10 cellular contexts compared by ENCODE assay signal in the genomic region with DNA sequence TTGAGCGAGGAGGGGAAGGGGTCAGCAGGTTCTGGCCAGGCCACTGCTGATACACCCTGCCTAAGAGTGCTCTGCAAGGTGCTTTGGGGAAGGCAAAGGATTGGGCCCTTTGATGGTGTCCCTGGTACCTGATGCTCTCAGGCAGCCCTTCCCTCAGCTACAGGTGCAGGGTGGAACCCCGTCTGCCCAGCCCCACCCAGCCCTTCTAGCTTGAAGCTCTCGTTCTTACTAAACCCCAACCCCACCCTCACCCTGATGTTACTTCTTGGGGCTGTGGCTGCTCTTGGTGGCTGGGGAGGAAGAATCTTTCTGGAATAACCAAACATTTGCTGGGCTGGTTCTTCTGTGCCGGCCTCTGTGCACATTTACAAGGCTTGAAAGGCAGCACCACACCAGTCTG. TPM values are rescaled to one million over a fixed set of nuclear protein-coding genes. Genes with fewer than 3 reads are reported as not detected.
DNase-seq lines count a peak whose midpoint lies in the region; ATAC-seq and TF ChIP-seq lines count a peak whose summit lies in the region.
"Had no signal": no experiment of that assay in that cellular context is flagged by ENCODE, and none has a peak within 500 bp of the region (broad histone marks: within the 10 kb centered on the region; RNA-seq: fewer than 3 reads in every experiment).

No MANE protein-coding gene starts in this region.

- 56 to 61% methylated on average over 4 of the region's 4 CpGs for WGBS in aorta, 2 donors

- H3K79me2 ChIP-seq in DOHH2 (ENCODE audit: control insufficient read depth, low read length): peaks cover 92% of the 10 kb centered on the region

- no peaks in the 10 kb centered on the region for H3K9me2 ChIP-seq in DOHH2 (replicated peaks; ENCODE audit: control insufficient read depth, low read length)

- peak overlapping the region; percentile 58 for H3K27ac ChIP-seq in DOHH2 (ENCODE audit: low read depth, low read length)
- peak overlapping the region; percentile 75 for H3K27ac ChIP-seq in SJSA1
- H3K27ac ChIP-seq in aorta (ENCODE audit: low read depth in 1 of 2, low read length in 2 of 2): peak overlapping the region in 1 of 2 donors; percentile 54

- H3K36me3 Mint-ChIP-seq in endothelial cell (ENCODE audit: low read depth, unreplicated experiment) (peaks cover 29% of the 10 kb centered on the region), progenitor cell of endocrine pancreas (ENCODE audit: insufficient read depth) (peaks cover 2% of the 10 kb centered on the region)

- H3K4me1 Mint-ChIP-seq in endothelial cell (ENCODE audit: unreplicated experiment) (peaks cover 78% of the 10 kb centered on the region), progenitor cell of endocrine pancreas (ENCODE audit: low read depth) (peaks cover 41% of the 10 kb centered on the region)

- H3K9me3 ChIP-seq in DOHH2 (ENCODE audit: control insufficient read depth, insufficient read depth, low read length) (no peaks in the 10 kb centered on the region), SJSA1 (replicated peaks) (no peaks in the 10 kb centered on the region), aorta (ENCODE audit: control insufficient read depth, low read length) (no peaks in the 10 kb centered on the region)
- H3K9me3 ChIP-seq: MG63 had no signal

- TF ChIP-seq CTCF in DOHH2 (IDR thresholded peaks at IDR 0.05; ENCODE audit: low read depth, low read length, poor library complexity, severe bottlenecking) (no peak), endothelial cell (IDR thresholded peaks at IDR 0.05; ENCODE audit: unreplicated experiment) (no peak), progenitor cell of endocrine pancreas (IDR thresholded peaks at IDR 0.05; ENCODE audit: unreplicated experiment) (no peak)

- peak overlapping the region; percentile 60 for H3K4me2 ChIP-seq in DOHH2 (ENCODE audit: low read length)

- no peak for ATAC-seq in aorta (ENCODE audit: low FRiP score)

- peaks cover 78% of the 10 kb centered on the region for H3K4me1 ChIP-seq in DOHH2 (ENCODE audit: control insufficient read depth, low read length)
- H3K4me1 ChIP-seq in SJSA1 (replicated peaks): peaks cover 60% of the 10 kb centered on the region
- H3K4me1 ChIP-seq in aorta (ENCODE audit: control insufficient read depth in 1 of 2, insufficient read depth in 2 of 2, low read length in 2 of 2): peaks cover 0 to 2% of the 10 kb centered on the region in 2 donors

- H3K27me3 ChIP-seq in DOHH2 (ENCODE audit: control insufficient read depth, low read length) (no peaks in the 10 kb centered on the region), SJSA1 (replicated peaks) (no peaks in the 10 kb centered on the region), aorta (ENCODE audit: control insufficient read depth in 1 of 2, insufficient read depth in 2 of 2, low read length in 1 of 2) (no peaks in the 10 kb centered on the region)
- H3K27me3 ChIP-seq: MG63 had no signal

- peaks cover 18% of the 10 kb centered on the region for H3K27me3 Mint-ChIP-seq in endothelial cell (ENCODE audit: unreplicated experiment)
- no peaks in the 10 kb centered on the region for H3K27me3 Mint-ChIP-seq in progenitor cell of endocrine pancreas

- peaks cover 19% of the 10 kb centered on the region for H3F3A ChIP-seq in DOHH2 (ENCODE audit: control insufficient read depth, insufficient read depth)

- peaks cover 19% of the 10 kb centered on the region; the same call in 1 of the 2 replicates for H4K20me1 ChIP-seq in DOHH2 (ENCODE audit: control insufficient read depth, insufficient read depth, low read depth, low read length)

- peak overlapping the region; percentile 87 for H3K4me3 Mint-ChIP-seq in endothelial cell (ENCODE audit: unreplicated experiment)
- no peak overlapping the region for H3K4me3 Mint-ChIP-seq in progenitor cell of endocrine pancreas (ENCODE audit: low read depth)

- intact Hi-C loops in aorta (cut with DNase I): no loop called here

- DNase-seq in SJSA1 (ENCODE audit: low read depth in 1 of 2, low spot score in 2 of 2): no peak
- no peak for DNase-seq in endothelial cell (ENCODE audit: low spot score)
- DNase-seq in progenitor cell of endocrine pancreas (ENCODE audit: low spot score, unreplicated experiment): no peak
- DNase-seq in aorta: no peak
- DNase-seq in middle frontal gyrus (ENCODE audit: extremely low spot score, low spot score): no peak
- DNase-seq in effector CD4-positive, alpha-beta T cell: no peak
- DNase-seq in Kasumi-1 (lab: John Stamatoyannopoulos, UW): no peak
- DNase-seq: MG63 had no signal

- H3K4me3 ChIP-seq in DOHH2 (ENCODE audit: low read length): peak overlapping the region; percentile 44
- H3K4me3 ChIP-seq in SJSA1: no peak overlapping the region
- no peak overlapping the region for H3K4me3 ChIP-seq in aorta (ENCODE audit: low read length in 2 of 2)
- H3K4me3 ChIP-seq: MG63 had no signal

- no peaks in the 10 kb centered on the region for H3K9me3 Mint-ChIP-seq in endothelial cell (ENCODE audit: unreplicated experiment)
- no peaks in the 10 kb centered on the region for H3K9me3 Mint-ChIP-seq in progenitor cell of endocrine pancreas (ENCODE audit: low read depth)

- H3K27ac Mint-ChIP-seq in endothelial cell (ENCODE audit: unreplicated experiment) (peak overlapping the region; percentile 99), progenitor cell of endocrine pancreas (peak overlapping the region; percentile 31)

- H3K36me3 ChIP-seq in DOHH2 (ENCODE audit: control insufficient read depth, low read length) (peaks cover 45% of the 10 kb centered on the region), SJSA1 (peaks cover 66% of the 10 kb centered on the region), aorta (ENCODE audit: control insufficient read depth in 1 of 2, insufficient read depth in 2 of 2, low read length in 1 of 2) (no peaks in the 10 kb centered on the region)
- H3K36me3 ChIP-seq: MG63 had no signal

RNA-seq across cellular contexts. Expression of a gene that starts 6.4 kb away (rescaled TPM):
- total RNA-seq in SJSA1 (2014; rRNA removed; shearing (Covaris generic)): 178 and 214 TPM in 2 replicates
- 771 TPM for total RNA-seq in endothelial cell (ENCODE audit: unreplicated experiment)
- 158 and 171 TPM in 2 replicates for total RNA-seq in progenitor cell of endocrine pancreas
- total RNA-seq in aorta: 100 to 1,000 TPM; 301 to 356 TPM
- 100 to 1,000 TPM; 174 to 217 TPM for polyA plus RNA-seq in aorta

RNA-seq across cellular contexts. Expression of a gene that starts 26.6 kb away (rescaled TPM):
- 2.6 and 6.5 TPM in 2 replicates for total RNA-seq in SJSA1 (2014; rRNA removed; shearing (Covaris generic))
- total RNA-seq in endothelial cell (ENCODE audit: unreplicated experiment): 1.7 TPM
- 24.6 and 27.6 TPM in 2 replicates for total RNA-seq in progenitor cell of endocrine pancreas
- 10 to 100 TPM; 26.0 to 57.4 TPM for total RNA-seq in aorta
- polyA plus RNA-seq in aorta: 10 to 100 TPM; 23.3 to 69.5 TPM

RNA-seq across cellular contexts. Expression of a gene that starts 36.5 kb away (rescaled TPM):
- not detected in 2 replicates for total RNA-seq in SJSA1 (2014; rRNA removed; shearing (Covaris generic))
- total RNA-seq in endothelial cell (ENCODE audit: unreplicated experiment): 0.18 TPM
- total RNA-seq in progenitor cell of endocrine pancreas: not detected in 2 replicates
- under 1 TPM in 1 of 2 donors, not detected in 1; 0.51 TPM for total RNA-seq in aorta
- polyA plus RNA-seq in aorta: 1 to 10 TPM in 1 of 2 donors, not detected in 1; 1.3 TPM
- total RNA-seq: SK-MEL-5 had no signal

RNA-seq across cellular contexts. Expression of a gene that starts 37.3 kb away (rescaled TPM):
- total RNA-seq in SJSA1 (2014; rRNA removed; shearing (Covaris generic)): not detected in 2 replicates
- total RNA-seq in endothelial cell (ENCODE audit: unreplicated experiment) (0.56 TPM), progenitor cell of endocrine pancreas (43.5 and 44.7 TPM in 2 replicates), aorta (1 to 10 TPM in 1 of 2 donors, under 1 TPM in 1; 0.19 to 1.4 TPM)
- polyA plus RNA-seq in aorta: under 1 TPM in 1 of 2 donors, not detected in 1; 0.56 TPM

RNA-seq across cellular contexts. Expression of a gene that starts 49.9 kb away (rescaled TPM):
- total RNA-seq in SJSA1 (2014; rRNA removed; shearing (Covaris generic)): 70.9 and 81.8 TPM in 2 replicates
- total RNA-seq in endothelial cell (ENCODE audit: unreplicated experiment) (43.2 TPM), progenitor cell of endocrine pancreas (49.0 and 58.7 TPM in 2 replicates), aorta (10 to 100 TPM; 46.8 to 58.8 TPM)
- 10 to 100 TPM; 34.6 to 47.1 TPM for polyA plus RNA-seq in aorta
